13 cellular contexts compared by ENCODE assay signal in the genomic region with DNA sequence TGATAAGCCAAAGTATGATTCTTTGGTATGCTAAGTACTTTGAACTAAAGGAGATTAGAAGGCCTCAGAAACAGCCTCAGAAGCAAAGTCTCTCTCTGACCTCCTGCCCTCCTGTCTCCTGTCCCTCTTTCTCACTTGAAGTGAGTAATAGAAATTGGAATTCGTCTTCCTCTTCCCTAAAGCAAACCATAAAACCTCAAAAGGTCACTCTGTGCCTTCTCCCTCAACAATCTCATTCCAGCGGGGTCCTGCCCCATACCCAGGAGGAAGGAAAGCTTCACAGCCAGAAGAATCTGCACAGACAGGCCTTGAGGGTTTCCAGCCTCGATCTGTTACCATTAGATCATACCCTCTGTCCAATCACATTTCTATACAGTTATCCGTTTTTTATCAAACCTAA.
DNase-seq lines count a peak whose midpoint lies in the region; ATAC-seq and TF ChIP-seq lines count a peak whose summit lies in the region.
"Had no signal": no experiment of that assay in that cellular context is flagged by ENCODE, and none has a peak within 500 bp of the region (broad histone marks: within the 10 kb centered on the region; RNA-seq: fewer than 3 reads in every experiment).

No MANE protein-coding gene starts in this region.

- no peak overlapping the region for H3K4me3 ChIP-seq in astrocyte of the cerebellum (ENCODE audit: low read depth, low read length)
- H3K4me3 ChIP-seq: left ventricle myocardium inferior had no signal

- H3K27me3 Mint-ChIP-seq in type B pancreatic cell = no peaks in the 10 kb centered on the region
- H3K27me3 Mint-ChIP-seq: activated naive CD8-positive, alpha-beta T cell treated with anti-CD3 and anti-CD28 coated beads for 36 hours had no signal

- H3K4me1 Mint-ChIP-seq in type B pancreatic cell (ENCODE audit: unreplicated experiment) = peaks cover 6% of the 10 kb centered on the region
- H3K4me1 Mint-ChIP-seq: activated naive CD8-positive, alpha-beta T cell treated with anti-CD3 and anti-CD28 coated beads for 36 hours had no signal

- peak; percentile 86 for DNase-seq in A172 (ENCODE audit: low spot score)
- DNase-seq in HS-27A (ENCODE audit: low read depth) = peak; percentile 67
- peak; percentile 33 for DNase-seq in astrocyte of the cerebellum (ENCODE audit: low read depth)
- peak; percentile 48 for DNase-seq in hepatic stellate cell (ENCODE audit: low spot score)
- DNase-seq in mucosa of gallbladder (ENCODE audit: low spot score) = no peak
- DNase-seq in NCI-H1417 treated with DMSO at 0.1 percent for 48 hours (lab: John Stamatoyannopoulos, UW) = no peak
- DNase-seq in type B pancreatic cell (ENCODE audit: extremely low spot score, unreplicated experiment) = no peak
- DNase-seq: activated naive CD8-positive, alpha-beta T cell treated with anti-CD3 and anti-CD28 coated beads for 36 hours; left ventricle myocardium inferior; NCI-H2081; OCI-M1 had no signal

- H3K9me3 Mint-ChIP-seq in type B pancreatic cell = no peaks in the 10 kb centered on the region
- H3K9me3 Mint-ChIP-seq: activated naive CD8-positive, alpha-beta T cell treated with anti-CD3 and anti-CD28 coated beads for 36 hours had no signal

- TF ChIP-seq CTCF in astrocyte of the cerebellum (IDR thresholded peaks at IDR 0.05; ENCODE audit: low read depth, low read length, missing control alignments) (no peak), type B pancreatic cell (conservative IDR thresholded peaks at IDR 0.05) (no peak)

- H3K27ac Mint-ChIP-seq in type B pancreatic cell = no peak overlapping the region
- H3K27ac Mint-ChIP-seq: activated naive CD8-positive, alpha-beta T cell treated with anti-CD3 and anti-CD28 coated beads for 36 hours had no signal

- ATAC-seq in GM21360 (IDR thresholded peaks at IDR 0.05; ENCODE audit: unreplicated experiment) = no peak
- ATAC-seq: HepG2 had no signal

- in situ Hi-C loops in astrocyte of the cerebellum (cut with HindIII; ENCODE audit: low sequenced_read_pairs) = no loop called here

- no peak overlapping the region for H3K4me3 Mint-ChIP-seq in type B pancreatic cell
- H3K4me3 Mint-ChIP-seq: activated naive CD8-positive, alpha-beta T cell treated with anti-CD3 and anti-CD28 coated beads for 36 hours had no signal

- no peaks in the 10 kb centered on the region for H3K36me3 Mint-ChIP-seq in type B pancreatic cell
- H3K36me3 Mint-ChIP-seq: activated naive CD8-positive, alpha-beta T cell treated with anti-CD3 and anti-CD28 coated beads for 36 hours had no signal

Comparison
In these comparisons a context has a peak if more than half of its experiments do, and no peak if none do; other contexts are left out.
1. DNase-seq: peak in A172 (single experiment), HS-27A (single experiment), astrocyte of the cerebellum (single experiment) and hepatic stellate cell (single experiment); none in mucosa of gallbladder (single experiment), NCI-H1417 treated with DMSO at 0.1 percent for 48 hours (single experiment) and type B pancreatic cell (single experiment).